Comparison of ENCODE assay signal across 17 cellular contexts in the genomic region with DNA sequence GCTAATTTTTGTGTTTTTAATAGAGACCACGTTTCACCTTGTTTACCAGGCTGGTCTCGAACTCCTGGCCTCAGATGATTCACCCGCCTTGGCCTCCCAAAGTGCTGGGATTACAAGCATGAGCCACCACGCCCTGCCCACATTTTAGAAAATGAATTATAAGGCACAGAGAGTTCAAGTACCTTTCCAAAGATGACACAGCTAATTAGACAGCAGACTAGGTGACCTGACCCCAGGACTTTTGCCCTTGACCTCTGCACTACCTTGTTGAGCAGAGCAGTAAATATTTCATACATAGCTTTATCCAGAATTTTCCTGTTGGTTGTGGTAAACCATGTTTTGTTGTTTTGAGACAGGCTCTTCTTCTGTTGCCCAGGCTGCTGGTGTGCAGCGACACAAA.
DNase-seq lines count a peak whose midpoint lies in the region; ATAC-seq and TF ChIP-seq lines count a peak whose summit lies in the region.
"Had no signal": no experiment of that assay in that cellular context is flagged by ENCODE, and none has a peak within 500 bp of the region (broad histone marks: within the 10 kb centered on the region; RNA-seq: fewer than 3 reads in every experiment).

No MANE protein-coding gene starts in this region.

- 87 to 98% (median 90%) methylated on average over 5 of the region's 5 CpGs for WGBS in spleen, 5 donors
- whole genome bisulfite sequencing in tibial nerve, 2 donors, result 85 to 90% methylated on average over 5 of the region's 5 CpGs

- H3K27ac ChIP-seq in HL-60 (replicated peaks), result 0 out of 2 replicates have a peak overlapping the region, but pooled peaks have one; percentile 22
- H3K27ac ChIP-seq in spleen, result peak overlapping the region in 3 of 8 donors; percentile 21 to 50 (median 39)
- H3K27ac ChIP-seq in tibial nerve, result no peak overlapping the region
- H3K27ac ChIP-seq in gastrocnemius medialis, result no peak overlapping the region
- H3K27ac ChIP-seq: C4-2B, KMS-11 had no signal

- H3K4me1 ChIP-seq in spleen, result peaks cover 0 to 27% (median 16%) of the 10 kb centered on the region in 6 donors
- peaks cover 0 to 14% (median 7%) of the 10 kb centered on the region in 4 donors for H3K4me1 ChIP-seq in tibial nerve
- H3K4me1 ChIP-seq in gastrocnemius medialis, result peaks cover 5 to 10% of the 10 kb centered on the region in 2 donors
- H3K4me1 ChIP-seq: BE2C had no signal

- TF ChIP-seq POLR2A in spleen (IDR thresholded peaks at IDR 0.05) (no peak), tibial nerve (IDR thresholded peaks at IDR 0.05) (no peak), gastrocnemius medialis (IDR thresholded peaks at IDR 0.05) (no peak)

- no peak for TF ChIP-seq CTCF in HL-60 (IDR thresholded peaks at IDR 0.05; ENCODE audit: insufficient read depth, low read length)
- TF ChIP-seq CTCF in spleen (IDR thresholded peaks at IDR 0.05 in 8 of 11, conservative IDR thresholded peaks at IDR 0.05 in 3 of 11), result no peak
- no peak for TF ChIP-seq CTCF in tibial nerve (IDR thresholded peaks at IDR 0.05)
- TF ChIP-seq CTCF in gastrocnemius medialis (IDR thresholded peaks at IDR 0.05 in 4 of 5, conservative IDR thresholded peaks at IDR 0.05 in 1 of 5), result no peak
- no peak for TF ChIP-seq CTCF in MCF 10A (IDR thresholded peaks at IDR 0.05; ENCODE audit: unreplicated experiment)

- ATAC-seq in naive B cell (ENCODE audit: low read depth in 2 of 2) (no peak), gastrocnemius medialis (no peak)

- in situ Hi-C loops in gastrocnemius medialis (cut with MboI; ENCODE audit: low sequenced_read_pairs in 4 of 4), result loop anchor here in 1 of 4 donors (25.0 kb wide), 1 partner anchor 735 kb away; no protein-coding TSS in a partner anchor

- H3K27me3 ChIP-seq in HL-60 (ENCODE audit: insufficient read depth, poor library complexity, severe bottlenecking), result no peaks in the 10 kb centered on the region
- no peaks in the 10 kb centered on the region for H3K27me3 ChIP-seq in spleen (replicated peaks in 1 of 7)
- H3K27me3 ChIP-seq in tibial nerve, result no peaks in the 10 kb centered on the region
- H3K27me3 ChIP-seq in gastrocnemius medialis, result no peaks in the 10 kb centered on the region
- H3K27me3 ChIP-seq: BE2C had no signal

- POLR2A ChIA-PET in MCF 10A (lab: Yijun Ruan, JAX), result no interaction called here

- no peak for DNase-seq in HL-60 (ENCODE audit: low read depth in 1 of 2, low spot score in 1 of 2)
- DNase-seq in naive B cell, result no peak
- DNase-seq in spleen, result peak; percentile 15
- DNase-seq in NCI-H1092 treated with DMSO at 0.1 percent for 48 hours (lab: John Stamatoyannopoulos, UW), result no peak
- no peak for DNase-seq in tibial nerve (ENCODE audit: low spot score in 2 of 2)
- no peak for DNase-seq in gastrocnemius medialis
- no peak for DNase-seq in MCF 10A (ENCODE audit: unreplicated experiment)
- DNase-seq: ACHN; BE2C; CD4-positive, alpha-beta memory T cell; DMS153; DMS79 treated with DMSO at 0.1 percent for 48 hours; GF-D8; H9 had no signal

- H3K36me3 ChIP-seq in spleen (no peaks in the 10 kb centered on the region), tibial nerve (peaks cover 0 to 31% (median 0%) of the 10 kb centered on the region in 3 donors), gastrocnemius medialis (no peaks in the 10 kb centered on the region)
- H3K36me3 ChIP-seq: BE2C had no signal

- peaks cover 1% of the 10 kb centered on the region for H3K27me3 Mint-ChIP-seq in dendritic cell treated with granulocyte-macrophage colony-stimulating factor and Interleukin-4, amounts not matched to agents 40 ng/mL and 50 ng/mL, for 4 days
- no peaks in the 10 kb centered on the region for H3K27me3 Mint-ChIP-seq in naive B cell
- H3K27me3 Mint-ChIP-seq in MCF 10A (ENCODE audit: insufficient read depth, unreplicated experiment), result no peaks in the 10 kb centered on the region
- H3K27me3 Mint-ChIP-seq: CD4-positive, alpha-beta memory T cell had no signal

- H3K9me3 ChIP-seq in spleen (no peaks in the 10 kb centered on the region), tibial nerve (no peaks in the 10 kb centered on the region), gastrocnemius medialis (no peaks in the 10 kb centered on the region)
- H3K9me3 ChIP-seq: BE2C had no signal

- CTCF ChIA-PET in MCF 10A (lab: Yijun Ruan, JAX), result interaction anchor here (0.6 to 0.7 kb wide), 2 partner anchors 12 to 333 kb away, joined by 3 to 4 read pairs; no protein-coding TSS in a partner anchor

- no TSS peak for BruUV-seq in MCF 10A (replicated peaks; lab: Mats Ljungman, UMichigan)

- intact Hi-C loops in dendritic cell treated with granulocyte-macrophage colony-stimulating factor and Interleukin-4, amounts not matched to agents 40 ng/mL and 50 ng/mL, for 4 days (cut with micrococcal nuclease), result no loop called here
- intact Hi-C loops in spleen (cut with DNase I; ENCODE audit: low total_unique reads) (no loop called here), gastrocnemius medialis (cut with DNase I; ENCODE audit: low total_unique reads) (loop anchor here (10.0 kb wide), 2 partner anchors 157 to 353 kb away; no protein-coding TSS in a partner anchor), MCF 10A (cut with micrococcal nuclease) (no loop called here)

- TF ChIP-seq EP300 in tibial nerve (IDR thresholded peaks at IDR 0.05), result no peak

- no peaks in the 10 kb centered on the region for H3K9me3 Mint-ChIP-seq in dendritic cell treated with granulocyte-macrophage colony-stimulating factor and Interleukin-4, amounts not matched to agents 40 ng/mL and 50 ng/mL, for 4 days
- H3K9me3 Mint-ChIP-seq in naive B cell, result no peaks in the 10 kb centered on the region
- H3K9me3 Mint-ChIP-seq in MCF 10A (ENCODE audit: unreplicated experiment), result no peaks in the 10 kb centered on the region
- H3K9me3 Mint-ChIP-seq: CD4-positive, alpha-beta memory T cell; H9 had no signal

- no peak overlapping the region for H3K4me3 Mint-ChIP-seq in dendritic cell treated with granulocyte-macrophage colony-stimulating factor and Interleukin-4, amounts not matched to agents 40 ng/mL and 50 ng/mL, for 4 days
- peak overlapping the region in 2 of 8 donors; percentile 44 to 64 for H3K4me3 Mint-ChIP-seq in naive B cell
- no peak overlapping the region for H3K4me3 Mint-ChIP-seq in MCF 10A (ENCODE audit: unreplicated experiment)
- H3K4me3 Mint-ChIP-seq: H9 had no signal

- H3K4me3 ChIP-seq in HL-60 (replicated peaks; ENCODE audit: insufficient read depth, low read length) (no peak overlapping the region), spleen (no peak overlapping the region), tibial nerve (no peak overlapping the region), gastrocnemius medialis (no peak overlapping the region)

- H3K36me3 Mint-ChIP-seq in dendritic cell treated with granulocyte-macrophage colony-stimulating factor and Interleukin-4, amounts not matched to agents 40 ng/mL and 50 ng/mL, for 4 days (ENCODE audit: low read depth), result no peaks in the 10 kb centered on the region
- H3K36me3 Mint-ChIP-seq in naive B cell (no peaks in the 10 kb centered on the region), MCF 10A (ENCODE audit: insufficient read depth, unreplicated experiment) (peaks cover 22% of the 10 kb centered on the region)

- peak overlapping the region; percentile 61 for H3K27ac Mint-ChIP-seq in dendritic cell treated with granulocyte-macrophage colony-stimulating factor and Interleukin-4, amounts not matched to agents 40 ng/mL and 50 ng/mL, for 4 days
- H3K27ac Mint-ChIP-seq in naive B cell (peak overlapping the region in 4 of 6 donors; percentile 42 to 68 (median 59)), MCF 10A (ENCODE audit: low read depth, unreplicated experiment) (no peak overlapping the region)
- H3K27ac Mint-ChIP-seq: H9 had no signal

- peaks cover 27% of the 10 kb centered on the region for H3K4me1 Mint-ChIP-seq in dendritic cell treated with granulocyte-macrophage colony-stimulating factor and Interleukin-4, amounts not matched to agents 40 ng/mL and 50 ng/mL, for 4 days (ENCODE audit: low read depth)
- peaks cover under 1 to 37% (median 4%) of the 10 kb centered on the region in 3 donors for H3K4me1 Mint-ChIP-seq in naive B cell
- no peaks in the 10 kb centered on the region for H3K4me1 Mint-ChIP-seq in MCF 10A (ENCODE audit: insufficient read depth, unreplicated experiment)
